In genomic region chr20:24100370-24101011, GRCh38 we compare ENCODE assay signal across 8 cellular contexts.
A peak's percentile ranks its signal among the peaks of the same experiment; 100 is the strongest.
DNase-seq lines count a peak whose midpoint lies in the region; ATAC-seq, FAIRE-seq and TF ChIP-seq lines count a peak whose summit lies in the region.

No MANE protein-coding gene starts in this region.

- H3K36me3 ChIP-seq in GM06990 (ENCODE audit: control insufficient read depth, insufficient read depth, low read length): no peaks in the 10 kb centered on the region
- no peaks in the 10 kb centered on the region for H3K36me3 ChIP-seq in HAP-1 (replicated peaks)
- H3K36me3 ChIP-seq in bronchial epithelial cell (ENCODE audit: control insufficient read depth, insufficient read depth, low read length): no peaks in the 10 kb centered on the region
- no peaks in the 10 kb centered on the region for H3K36me3 ChIP-seq in left lung

- H3K27me3 ChIP-seq in GM06990 (replicated peaks; ENCODE audit: control insufficient read depth, insufficient read depth, low read length): no peaks in the 10 kb centered on the region
- H3K27me3 ChIP-seq in HAP-1 (ENCODE audit: low read depth): no peaks in the 10 kb centered on the region
- no peaks in the 10 kb centered on the region for H3K27me3 ChIP-seq in bronchial epithelial cell (ENCODE audit: control insufficient read depth, insufficient read depth, low read length)
- H3K27me3 ChIP-seq in left lung: peaks cover 0 to 10% of the 10 kb centered on the region in 2 donors

- intact Hi-C loops in left lung (cut with DNase I): no loop called here

- H3K27ac ChIP-seq in left lung: no peak overlapping the region

- peak; percentile 97 for ATAC-seq in left lung

- peak; percentile 89 for FAIRE-seq in bronchial epithelial cell (lab: Jason Lieb, UNC)

- H3K4me3 ChIP-seq in GM06990 (replicated peaks; ENCODE audit: low read depth, low read length): no peak overlapping the region
- no peak overlapping the region for H3K4me3 ChIP-seq in HAP-1
- H3K4me3 ChIP-seq in bronchial epithelial cell (ENCODE audit: low read depth, low read length): no peak overlapping the region
- H3K4me3 ChIP-seq in left lung: no peak overlapping the region

- DNase-seq in GM06990 (ENCODE audit: extremely low read depth, insufficient read length): no peak
- peak; percentile 27 to 58 for DNase-seq in HAP-1 (ENCODE audit: low spot score in 2 of 2)
- DNase-seq in NCI-H1105 (lab: John Stamatoyannopoulos, UW): peak; percentile 67
- DNase-seq in UCSD-AML1 (lab: John Stamatoyannopoulos, UW; ENCODE audit: unreplicated experiment): peak; percentile 26
- peak; percentile 80 for DNase-seq in bronchial epithelial cell (ENCODE audit: low read depth)
- no peak for DNase-seq in left lung
- peak; percentile 40 to 43 for DNase-seq in stimulated activated CD8-positive, alpha-beta memory T cell treated with anti-CD3 and anti-CD28 coated beads, Interleukin-2, amount 100 ng/mL, for 1 hour (ENCODE audit: low read depth in 2 of 2)
- no peak for DNase-seq in NCI-H187 treated with DMSO at 0.1 percent for 48 hours (lab: John Stamatoyannopoulos, UW)

- H3K4me1 ChIP-seq in HAP-1: no peaks in the 10 kb centered on the region
- H3K4me1 ChIP-seq in left lung: no peaks in the 10 kb centered on the region

- in situ Hi-C loops in HAP-1 (cut with MboI; ENCODE audit: low sequenced_read_pairs): no loop called here

- TF ChIP-seq CTCF in GM06990 (IDR thresholded peaks at IDR 0.05; ENCODE audit: insufficient read depth, low read length, poor library complexity, severe bottlenecking): peak; percentile 86
- peak; percentile 81 for TF ChIP-seq CTCF in bronchial epithelial cell (IDR thresholded peaks at IDR 0.05; ENCODE audit: insufficient read depth, low read length, severe bottlenecking)
- TF ChIP-seq CTCF in left lung (IDR thresholded peaks at IDR 0.05): peak; percentile 67 to 68

- H3K9me3 ChIP-seq in HAP-1: no peaks in the 10 kb centered on the region
- no peaks in the 10 kb centered on the region for H3K9me3 ChIP-seq in left lung

Comparison
In these comparisons a context has a peak if more than half of its experiments do, and no peak if none do; other contexts are left out.
1. DNase-seq: peak in HAP-1 (2 of 2), NCI-H1105 (single experiment), UCSD-AML1 (single experiment), bronchial epithelial cell (single experiment) and stimulated activated CD8-positive, alpha-beta memory T cell treated with anti-CD3 and anti-CD28 coated beads, Interleukin-2, amount 100 ng/mL, for 1 hour (2 of 2); none in GM06990 (single experiment), left lung (0 of 2) and NCI-H187 treated with DMSO at 0.1 percent for 48 hours (single experiment).
2. Peak in every context shown above with its lines, with median percentiles within 50 percentile points of each other: CTCF ChIP-seq.